ENCODE assay signal across 25 cellular contexts in the genomic region with DNA sequence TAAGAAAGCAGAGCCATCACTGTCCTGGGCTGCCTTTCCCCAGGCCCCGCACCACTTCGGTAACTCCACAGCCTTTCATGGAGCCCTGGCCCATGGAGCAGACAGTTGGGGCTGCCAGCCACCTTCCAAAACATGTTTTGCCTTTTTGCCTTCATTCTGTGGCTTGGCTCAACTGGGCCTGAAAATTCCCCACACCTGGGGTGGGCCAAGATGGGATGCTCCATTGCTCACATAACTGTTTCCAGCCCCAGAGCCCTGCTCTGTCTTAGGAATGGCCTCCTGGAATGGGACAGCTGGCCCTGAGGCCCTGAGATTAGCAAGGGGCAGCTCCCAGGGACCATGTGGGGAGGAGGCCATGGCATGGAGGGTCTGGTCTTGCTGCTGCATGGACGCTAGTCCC. TPM values are rescaled to one million over a fixed set of nuclear protein-coding genes. Genes with fewer than 3 reads are reported as not detected.
DNase-seq lines count a peak whose midpoint lies in the region; ATAC-seq and TF ChIP-seq lines count a peak whose summit lies in the region.
"Had no signal": no experiment of that assay in that cellular context is flagged by ENCODE, and none has a peak within 500 bp of the region (broad histone marks: within the 10 kb centered on the region; RNA-seq: fewer than 3 reads in every experiment).

No MANE protein-coding gene starts in this region.

- H3K9me3 ChIP-seq in Peyer's patch (no peaks in the 10 kb centered on the region), ovary (no peaks in the 10 kb centered on the region), thyroid gland (no peaks in the 10 kb centered on the region)
- H3K9me3 ChIP-seq: psoas muscle had no signal

- ATAC-seq in HG02885 (IDR thresholded peaks at IDR 0.05; ENCODE audit: poor library complexity, unreplicated experiment) (no peak), HG03354 (IDR thresholded peaks at IDR 0.05; ENCODE audit: poor library complexity, severe bottlenecking, unreplicated experiment) (no peak), GM18873 (IDR thresholded peaks at IDR 0.05; ENCODE audit: low FRiP score, unreplicated experiment) (no peak), GM18511 (IDR thresholded peaks at IDR 0.05; ENCODE audit: unreplicated experiment) (no peak)
- ATAC-seq: activated T-cell treated with anti-CD3 and anti-CD28 coated beads, Interleukin-2, amount 50 U/mL, for 72 hours; left lobe of liver had no signal

- H3K36me3 ChIP-seq in Peyer's patch (no peaks in the 10 kb centered on the region), ovary (no peaks in the 10 kb centered on the region), thyroid gland (no peaks in the 10 kb centered on the region)

- TF ChIP-seq POLR2A in Peyer's patch (IDR thresholded peaks at IDR 0.05) (no peak), ovary (IDR thresholded peaks at IDR 0.05) (no peak), thyroid gland (IDR thresholded peaks at IDR 0.05) (no peak)

- H3K4me1 ChIP-seq in Peyer's patch, result peaks cover 0 to 11% (median 2%) of the 10 kb centered on the region in 4 donors
- H3K4me1 ChIP-seq in ovary (ENCODE audit: insufficient read depth), result peaks cover 44% of the 10 kb centered on the region
- peaks cover 23 to 55% of the 10 kb centered on the region in 2 donors for H3K4me1 ChIP-seq in thyroid gland

- TF ChIP-seq CTCF in Peyer's patch (IDR thresholded peaks at IDR 0.05) (no peak), coronary artery (IDR thresholded peaks at IDR 0.05) (no peak), ovary (IDR thresholded peaks at IDR 0.05) (no peak), thyroid gland (IDR thresholded peaks at IDR 0.05) (no peak)

- DNase-seq in Peyer's patch, result no peak
- peak; percentile 75 for DNase-seq in coronary artery (ENCODE audit: low spot score)
- DNase-seq in ovary, result peak in 2 of 5 donors; percentile 39 to 48
- DNase-seq in thyroid gland, result no peak
- DNase-seq: activated CD4-positive, alpha-beta T cell treated with anti-CD3 and anti-CD28 coated beads, Interleukin-2, amount 10 ng/mL, durations not matched to agents 24 days and 14 days; activated naive CD4-positive, alpha-beta T cell treated with anti-CD3 and anti-CD28 coated beads for 36 hours; activated T-cell treated with anti-CD3 and anti-CD28 coated beads, Interleukin-2, amount 50 U/mL, for 72 hours; head of caudate nucleus; KBM-7; midbrain; NCI-H2171; NCI-H526; psoas muscle; stimulated activated CD4-positive, alpha-beta T cell treated with anti-CD3 and anti-CD28 coated beads, Interleukin-4, amount 100 ng/mL, for 24 hours; stimulated activated naive CD4-positive, alpha-beta T cell treated with Interleukin-2 at 50 U/mL for 16 hours had no signal

- H3K27ac ChIP-seq in Peyer's patch (peak overlapping the region; percentile 52 to 84 (median 68)), coronary artery (peak overlapping the region; percentile 81 to 92), ovary (peak overlapping the region; percentile 88), thyroid gland (peak overlapping the region in 2 of 3 donors; percentile 60 to 89)
- H3K27ac ChIP-seq: psoas muscle, VCaP had no signal

- TF ChIP-seq EP300 in ovary (IDR thresholded peaks at IDR 0.05), result no peak

- 91 to 94% (median 93%) methylated on average over 3 of the region's 3 CpGs for WGBS in ovary, 3 donors
- 94 to 98% methylated on average over 2 to 3 of the region's 3 CpGs for WGBS in thyroid gland, 2 donors

- H3K27me3 ChIP-seq in Peyer's patch, result no peaks in the 10 kb centered on the region
- H3K27me3 ChIP-seq in ovary, result no peaks in the 10 kb centered on the region
- no peaks in the 10 kb centered on the region for H3K27me3 ChIP-seq in thyroid gland

- intact Hi-C loops in ovary (cut with DNase I) (no loop called here), thyroid gland (cut with DNase I) (no loop called here)

- H3K4me3 ChIP-seq in Peyer's patch, result no peak overlapping the region
- H3K4me3 ChIP-seq in coronary artery, result no peak overlapping the region
- no peak overlapping the region for H3K4me3 ChIP-seq in ovary
- no peak overlapping the region for H3K4me3 ChIP-seq in thyroid gland (replicated peaks in 1 of 3)
- H3K4me3 ChIP-seq: psoas muscle had no signal

RNA-seq across cellular contexts. Expression of a gene that starts 10.9 kb away (rescaled TPM):
- total RNA-seq in Peyer's patch (10 to 100 TPM in 3 of 4 donors, 1 to 10 TPM in 1; 4.2 to 38.3 (median 18.0) TPM), ovary (100 to 1,000 TPM in 3 of 7 donors, 10 to 100 TPM in 4; 40.9 to 185 (median 74.8) TPM), thyroid gland (10 to 100 TPM; 17.5 to 86.1 (median 35.4) TPM)
- polyA plus RNA-seq in ovary, result 100 to 1,000 TPM in 1 of 2 donors, 10 to 100 TPM in 1; 97.8 to 163 TPM
- total RNA-seq: activated CD4-positive, alpha-beta T cell treated with anti-CD3 and anti-CD28 coated beads, Interleukin-2, amount 10 ng/mL, durations not matched to agents 24 days and 14 days; activated naive CD4-positive, alpha-beta T cell treated with anti-CD3 and anti-CD28 coated beads for 36 hours; activated T-cell treated with anti-CD3 and anti-CD28 coated beads, Interleukin-2, amount 50 U/mL, for 72 hours had no signal
- polyA plus RNA-seq: CD14-positive monocyte, neural cell had no signal

RNA-seq across cellular contexts. Expression of a gene that starts 29.2 kb away (rescaled TPM):
- not detected for total RNA-seq in Peyer's patch
- not detected for total RNA-seq in ovary
- polyA plus RNA-seq in ovary, result under 1 TPM in 1 of 2 donors, not detected in 1; 0.08 TPM
- total RNA-seq in thyroid gland, result not detected
- total RNA-seq: activated CD4-positive, alpha-beta T cell treated with anti-CD3 and anti-CD28 coated beads, Interleukin-2, amount 10 ng/mL, durations not matched to agents 24 days and 14 days; activated naive CD4-positive, alpha-beta T cell treated with anti-CD3 and anti-CD28 coated beads for 36 hours; activated T-cell treated with anti-CD3 and anti-CD28 coated beads, Interleukin-2, amount 50 U/mL, for 72 hours; HT-29; left lobe of liver; psoas muscle had no signal
- polyA plus RNA-seq: AG04450, CD14-positive monocyte, neural cell, psoas muscle had no signal
